Comparison of ENCODE assay signal across 1 cellular context in the genomic region with DNA sequence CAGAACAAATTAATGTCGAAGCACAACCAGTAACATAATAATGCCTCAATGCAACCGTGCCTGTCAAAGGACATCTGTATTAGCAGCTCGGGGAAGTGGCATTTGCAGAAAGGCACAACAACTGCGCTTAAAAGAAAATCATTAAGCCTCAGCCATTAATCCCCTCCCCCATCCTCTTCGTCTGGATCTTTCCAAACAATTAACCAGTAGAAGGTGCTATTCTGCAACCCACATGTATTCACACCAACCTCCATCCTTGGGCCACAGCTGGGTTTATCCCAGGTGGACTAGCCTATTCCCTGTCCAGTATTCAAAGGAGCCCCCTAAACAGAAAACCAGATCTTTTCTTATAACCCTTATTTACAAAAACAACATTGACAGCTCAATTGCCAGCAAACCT.
TF ChIP-seq lines count a peak whose summit lies in the region.

No MANE protein-coding gene starts in this region.

TF ChIP-seq in HEK293, 187 proteins besides CTCF, POLR2A, EP300 and RAD21 (continued from another document):
- TF ChIP-seq ZNF623 (tag by site-specific recombination; IDR thresholded peaks at IDR 0.05) (no peak), ZNF354C (tag by site-specific recombination; IDR thresholded peaks at IDR 0.05; ENCODE audit: borderline replicate concordance, low read depth) (no peak), FEZF1 (tag by site-specific recombination; IDR thresholded peaks at IDR 0.05) (peak; percentile 7; the same call in 1 of the 2 replicates), ZNF146 (tag by site-specific recombination; IDR thresholded peaks at IDR 0.05) (no peak), ZNF654 (tag by site-specific recombination; IDR thresholded peaks at IDR 0.05; ENCODE audit: low read depth) (0 out of 2 replicates have a peak, but pooled peaks have one; percentile 19), GLIS2 (tag by site-specific recombination; IDR thresholded peaks at IDR 0.05) (no peak), ZNF184 (tag by site-specific recombination; IDR thresholded peaks at IDR 0.05) (no peak), ZNF555 (tag by site-specific recombination; conservative IDR thresholded peaks at IDR 0.05) (no peak), TRIM28 (IDR thresholded peaks at IDR 0.05; ENCODE audit: borderline replicate concordance, low read length) (no peak), ZNF776 (tag by site-specific recombination; IDR thresholded peaks at IDR 0.05; ENCODE audit: borderline replicate concordance) (no peak), RBAK (tag by site-specific recombination; IDR thresholded peaks at IDR 0.05) (no peak), ZNF132 (tag by site-specific recombination; IDR thresholded peaks at IDR 0.05; ENCODE audit: borderline replicate concordance) (no peak), ZNF621 (tag by site-specific recombination; IDR thresholded peaks at IDR 0.05) (no peak), ZNF670 (tag by site-specific recombination; IDR thresholded peaks at IDR 0.05; ENCODE audit: low read depth) (no peak), ZNF302 (tag by site-specific recombination; IDR thresholded peaks at IDR 0.05; ENCODE audit: low read depth) (no peak), ZSCAN30 (tag by site-specific recombination; IDR thresholded peaks at IDR 0.05) (no peak), ZNF155 (tag by site-specific recombination; IDR thresholded peaks at IDR 0.05) (no peak), EGR2 (tag by site-specific recombination; IDR thresholded peaks at IDR 0.05; ENCODE audit: low read depth) (peak; percentile 15; the same call in 1 of the 2 replicates), KLF1 (tag by site-specific recombination; IDR thresholded peaks at IDR 0.05) (no peak), ZNF585B (tag by site-specific recombination; IDR thresholded peaks at IDR 0.05) (no peak), ZNF114 (tag by site-specific recombination; IDR thresholded peaks at IDR 0.05) (no peak), ZNF24 (tag by site-specific recombination; IDR thresholded peaks at IDR 0.05) (0 out of 2 replicates have a peak, but pooled peaks have one; percentile 47), ZNF416 (tag by site-specific recombination; IDR thresholded peaks at IDR 0.05) (no peak), ZNF791 (tag by site-specific recombination; IDR thresholded peaks at IDR 0.05) (no peak), ZSCAN16 (tag by site-specific recombination; IDR thresholded peaks at IDR 0.05) (no peak)
- TF ChIP-seq, protein P1, sequence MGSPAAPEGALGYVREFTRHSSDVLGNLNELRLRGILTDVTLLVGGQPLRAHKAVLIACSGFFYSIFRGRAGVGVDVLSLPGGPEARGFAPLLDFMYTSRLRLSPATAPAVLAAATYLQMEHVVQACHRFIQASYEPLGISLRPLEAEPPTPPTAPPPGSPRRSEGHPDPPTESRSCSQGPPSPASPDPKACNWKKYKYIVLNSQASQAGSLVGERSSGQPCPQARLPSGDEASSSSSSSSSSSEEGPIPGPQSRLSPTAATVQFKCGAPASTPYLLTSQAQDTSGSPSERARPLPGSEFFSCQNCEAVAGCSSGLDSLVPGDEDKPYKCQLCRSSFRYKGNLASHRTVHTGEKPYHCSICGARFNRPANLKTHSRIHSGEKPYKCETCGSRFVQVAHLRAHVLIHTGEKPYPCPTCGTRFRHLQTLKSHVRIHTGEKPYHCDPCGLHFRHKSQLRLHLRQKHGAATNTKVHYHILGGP (tag by site-specific recombination; IDR thresholded peaks at IDR 0.05) = no peak
- TF ChIP-seq, protein P2, sequence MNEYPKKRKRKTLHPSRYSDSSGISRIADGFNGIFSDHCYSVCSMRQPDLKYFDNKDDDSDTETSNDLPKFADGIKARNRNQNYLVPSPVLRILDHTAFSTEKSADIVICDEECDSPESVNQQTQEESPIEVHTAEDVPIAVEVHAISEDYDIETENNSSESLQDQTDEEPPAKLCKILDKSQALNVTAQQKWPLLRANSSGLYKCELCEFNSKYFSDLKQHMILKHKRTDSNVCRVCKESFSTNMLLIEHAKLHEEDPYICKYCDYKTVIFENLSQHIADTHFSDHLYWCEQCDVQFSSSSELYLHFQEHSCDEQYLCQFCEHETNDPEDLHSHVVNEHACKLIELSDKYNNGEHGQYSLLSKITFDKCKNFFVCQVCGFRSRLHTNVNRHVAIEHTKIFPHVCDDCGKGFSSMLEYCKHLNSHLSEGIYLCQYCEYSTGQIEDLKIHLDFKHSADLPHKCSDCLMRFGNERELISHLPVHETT (tag by site-specific recombination; IDR thresholded peaks at IDR 0.05) = 0 out of 2 replicates have a peak, but pooled peaks have one; percentile 14
- TF ChIP-seq, protein P3, sequence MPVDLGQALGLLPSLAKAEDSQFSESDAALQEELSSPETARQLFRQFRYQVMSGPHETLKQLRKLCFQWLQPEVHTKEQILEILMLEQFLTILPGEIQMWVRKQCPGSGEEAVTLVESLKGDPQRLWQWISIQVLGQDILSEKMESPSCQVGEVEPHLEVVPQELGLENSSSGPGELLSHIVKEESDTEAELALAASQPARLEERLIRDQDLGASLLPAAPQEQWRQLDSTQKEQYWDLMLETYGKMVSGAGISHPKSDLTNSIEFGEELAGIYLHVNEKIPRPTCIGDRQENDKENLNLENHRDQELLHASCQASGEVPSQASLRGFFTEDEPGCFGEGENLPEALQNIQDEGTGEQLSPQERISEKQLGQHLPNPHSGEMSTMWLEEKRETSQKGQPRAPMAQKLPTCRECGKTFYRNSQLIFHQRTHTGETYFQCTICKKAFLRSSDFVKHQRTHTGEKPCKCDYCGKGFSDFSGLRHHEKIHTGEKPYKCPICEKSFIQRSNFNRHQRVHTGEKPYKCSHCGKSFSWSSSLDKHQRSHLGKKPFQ (tag by site-specific recombination; IDR thresholded peaks at IDR 0.05) = peak; percentile 97
- TF ChIP-seq, protein P4, sequence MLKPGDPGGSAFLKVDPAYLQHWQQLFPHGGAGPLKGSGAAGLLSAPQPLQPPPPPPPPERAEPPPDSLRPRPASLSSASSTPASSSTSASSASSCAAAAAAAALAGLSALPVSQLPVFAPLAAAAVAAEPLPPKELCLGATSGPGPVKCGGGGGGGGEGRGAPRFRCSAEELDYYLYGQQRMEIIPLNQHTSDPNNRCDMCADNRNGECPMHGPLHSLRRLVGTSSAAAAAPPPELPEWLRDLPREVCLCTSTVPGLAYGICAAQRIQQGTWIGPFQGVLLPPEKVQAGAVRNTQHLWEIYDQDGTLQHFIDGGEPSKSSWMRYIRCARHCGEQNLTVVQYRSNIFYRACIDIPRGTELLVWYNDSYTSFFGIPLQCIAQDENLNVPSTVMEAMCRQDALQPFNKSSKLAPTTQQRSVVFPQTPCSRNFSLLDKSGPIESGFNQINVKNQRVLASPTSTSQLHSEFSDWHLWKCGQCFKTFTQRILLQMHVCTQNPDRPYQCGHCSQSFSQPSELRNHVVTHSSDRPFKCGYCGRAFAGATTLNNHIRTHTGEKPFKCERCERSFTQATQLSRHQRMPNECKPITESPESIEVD (tag by site-specific recombination; IDR thresholded peaks at IDR 0.05) = no peak
- TF ChIP-seq, protein P5, sequence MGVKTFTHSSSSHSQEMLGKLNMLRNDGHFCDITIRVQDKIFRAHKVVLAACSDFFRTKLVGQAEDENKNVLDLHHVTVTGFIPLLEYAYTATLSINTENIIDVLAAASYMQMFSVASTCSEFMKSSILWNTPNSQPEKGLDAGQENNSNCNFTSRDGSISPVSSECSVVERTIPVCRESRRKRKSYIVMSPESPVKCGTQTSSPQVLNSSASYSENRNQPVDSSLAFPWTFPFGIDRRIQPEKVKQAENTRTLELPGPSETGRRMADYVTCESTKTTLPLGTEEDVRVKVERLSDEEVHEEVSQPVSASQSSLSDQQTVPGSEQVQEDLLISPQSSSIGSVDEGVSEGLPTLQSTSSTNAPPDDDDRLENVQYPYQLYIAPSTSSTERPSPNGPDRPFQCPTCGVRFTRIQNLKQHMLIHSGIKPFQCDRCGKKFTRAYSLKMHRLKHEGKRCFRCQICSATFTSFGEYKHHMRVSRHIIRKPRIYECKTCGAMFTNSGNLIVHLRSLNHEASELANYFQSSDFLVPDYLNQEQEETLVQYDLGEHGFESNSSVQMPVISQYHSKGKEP (tag by site-specific recombination; IDR thresholded peaks at IDR 0.05) = 0 out of 2 replicates have a peak, but pooled peaks have one; percentile 21
- TF ChIP-seq, protein P6, sequence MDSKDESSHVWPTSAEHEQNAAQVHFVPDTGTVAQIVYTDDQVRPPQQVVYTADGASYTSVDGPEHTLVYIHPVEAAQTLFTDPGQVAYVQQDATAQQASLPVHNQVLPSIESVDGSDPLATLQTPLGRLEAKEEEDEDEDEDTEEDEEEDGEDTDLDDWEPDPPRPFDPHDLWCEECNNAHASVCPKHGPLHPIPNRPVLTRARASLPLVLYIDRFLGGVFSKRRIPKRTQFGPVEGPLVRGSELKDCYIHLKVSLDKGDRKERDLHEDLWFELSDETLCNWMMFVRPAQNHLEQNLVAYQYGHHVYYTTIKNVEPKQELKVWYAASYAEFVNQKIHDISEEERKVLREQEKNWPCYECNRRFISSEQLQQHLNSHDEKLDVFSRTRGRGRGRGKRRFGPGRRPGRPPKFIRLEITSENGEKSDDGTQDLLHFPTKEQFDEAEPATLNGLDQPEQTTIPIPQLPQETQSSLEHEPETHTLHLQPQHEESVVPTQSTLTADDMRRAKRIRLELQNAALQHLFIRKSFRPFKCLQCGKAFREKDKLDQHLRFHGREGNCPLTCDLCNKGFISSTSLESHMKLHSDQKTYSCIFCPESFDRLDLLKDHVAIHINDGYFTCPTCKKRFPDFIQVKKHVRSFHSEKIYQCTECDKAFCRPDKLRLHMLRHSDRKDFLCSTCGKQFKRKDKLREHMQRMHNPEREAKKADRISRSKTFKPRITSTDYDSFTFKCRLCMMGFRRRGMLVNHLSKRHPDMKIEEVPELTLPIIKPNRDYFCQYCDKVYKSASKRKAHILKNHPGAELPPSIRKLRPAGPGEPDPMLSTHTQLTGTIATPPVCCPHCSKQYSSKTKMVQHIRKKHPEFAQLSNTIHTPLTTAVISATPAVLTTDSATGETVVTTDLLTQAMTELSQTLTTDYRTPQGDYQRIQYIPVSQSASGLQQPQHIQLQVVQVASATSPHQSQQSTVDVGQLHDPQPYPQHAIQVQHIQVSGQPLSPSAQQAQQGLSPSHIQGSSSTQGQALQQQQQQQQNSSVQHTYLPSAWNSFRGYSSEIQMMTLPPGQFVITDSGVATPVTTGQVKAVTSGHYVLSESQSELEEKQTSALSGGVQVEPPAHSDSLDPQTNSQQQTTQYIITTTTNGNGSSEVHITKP (tag by site-specific recombination; IDR thresholded peaks at IDR 0.05) = peak; percentile 66
- TF ChIP-seq, protein P7, sequence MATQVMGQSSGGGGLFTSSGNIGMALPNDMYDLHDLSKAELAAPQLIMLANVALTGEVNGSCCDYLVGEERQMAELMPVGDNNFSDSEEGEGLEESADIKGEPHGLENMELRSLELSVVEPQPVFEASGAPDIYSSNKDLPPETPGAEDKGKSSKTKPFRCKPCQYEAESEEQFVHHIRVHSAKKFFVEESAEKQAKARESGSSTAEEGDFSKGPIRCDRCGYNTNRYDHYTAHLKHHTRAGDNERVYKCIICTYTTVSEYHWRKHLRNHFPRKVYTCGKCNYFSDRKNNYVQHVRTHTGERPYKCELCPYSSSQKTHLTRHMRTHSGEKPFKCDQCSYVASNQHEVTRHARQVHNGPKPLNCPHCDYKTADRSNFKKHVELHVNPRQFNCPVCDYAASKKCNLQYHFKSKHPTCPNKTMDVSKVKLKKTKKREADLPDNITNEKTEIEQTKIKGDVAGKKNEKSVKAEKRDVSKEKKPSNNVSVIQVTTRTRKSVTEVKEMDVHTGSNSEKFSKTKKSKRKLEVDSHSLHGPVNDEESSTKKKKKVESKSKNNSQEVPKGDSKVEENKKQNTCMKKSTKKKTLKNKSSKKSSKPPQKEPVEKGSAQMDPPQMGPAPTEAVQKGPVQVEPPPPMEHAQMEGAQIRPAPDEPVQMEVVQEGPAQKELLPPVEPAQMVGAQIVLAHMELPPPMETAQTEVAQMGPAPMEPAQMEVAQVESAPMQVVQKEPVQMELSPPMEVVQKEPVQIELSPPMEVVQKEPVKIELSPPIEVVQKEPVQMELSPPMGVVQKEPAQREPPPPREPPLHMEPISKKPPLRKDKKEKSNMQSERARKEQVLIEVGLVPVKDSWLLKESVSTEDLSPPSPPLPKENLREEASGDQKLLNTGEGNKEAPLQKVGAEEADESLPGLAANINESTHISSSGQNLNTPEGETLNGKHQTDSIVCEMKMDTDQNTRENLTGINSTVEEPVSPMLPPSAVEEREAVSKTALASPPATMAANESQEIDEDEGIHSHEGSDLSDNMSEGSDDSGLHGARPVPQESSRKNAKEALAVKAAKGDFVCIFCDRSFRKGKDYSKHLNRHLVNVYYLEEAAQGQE (tag by site-specific recombination; IDR thresholded peaks at IDR 0.05) = no peak
- TF ChIP-seq, protein P8, sequence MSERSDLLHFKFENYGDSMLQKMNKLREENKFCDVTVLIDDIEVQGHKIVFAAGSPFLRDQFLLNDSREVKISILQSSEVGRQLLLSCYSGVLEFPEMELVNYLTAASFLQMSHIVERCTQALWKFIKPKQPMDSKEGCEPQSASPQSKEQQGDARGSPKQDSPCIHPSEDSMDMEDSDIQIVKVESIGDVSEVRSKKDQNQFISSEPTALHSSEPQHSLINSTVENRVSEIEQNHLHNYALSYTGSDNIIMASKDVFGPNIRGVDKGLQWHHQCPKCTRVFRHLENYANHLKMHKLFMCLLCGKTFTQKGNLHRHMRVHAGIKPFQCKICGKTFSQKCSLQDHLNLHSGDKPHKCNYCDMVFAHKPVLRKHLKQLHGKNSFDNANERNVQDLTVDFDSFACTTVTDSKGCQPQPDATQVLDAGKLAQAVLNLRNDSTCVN (tag by site-specific recombination; optimal IDR thresholded peaks at IDR 0.05) = no peak
